ENCODE assay signal across 1 cellular context in genomic region chr13:41196620-41197019, GRCh38.
TF ChIP-seq lines count a peak whose summit lies in the region.

No MANE protein-coding gene starts in this region.

TF ChIP-seq in GM12878, 131 proteins besides CTCF, POLR2A, EP300 and RAD21:
- TF ChIP-seq E2F8 (IDR thresholded peaks at IDR 0.05; ENCODE audit: low read depth, partially characterized antibody) (no peak), WRNIP1 (IDR thresholded peaks at IDR 0.05; ENCODE audit: borderline replicate concordance, low read depth, low read length) (no peak), SMC3 (IDR thresholded peaks at IDR 0.05; ENCODE audit: borderline replicate concordance, low read length) (peak; percentile 4; the same call in 1 of the 2 replicates), ZNF24 (IDR thresholded peaks at IDR 0.05) (no peak)
